Comparison of ENCODE assay signal across 13 cellular contexts in the genomic region with DNA sequence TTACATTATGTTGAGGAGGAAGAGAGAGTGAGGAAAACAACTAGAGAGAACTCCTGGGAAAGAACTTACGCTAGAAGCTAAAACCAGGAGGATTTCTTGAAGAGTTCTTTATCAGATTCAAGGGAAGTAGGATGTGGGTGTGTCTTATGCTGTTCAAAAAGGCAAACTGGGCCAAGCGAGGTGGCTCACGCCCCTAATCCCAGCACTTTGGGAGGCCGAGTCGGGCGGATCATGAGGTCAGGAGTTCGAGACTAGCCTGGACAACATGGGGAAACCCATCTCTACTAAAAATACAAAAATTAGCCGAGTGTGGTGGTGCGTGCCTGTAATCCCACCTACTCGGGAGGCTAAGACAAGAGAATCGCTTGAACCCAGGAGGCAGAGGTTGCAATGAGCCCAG. TPM values are rescaled to one million over a fixed set of nuclear protein-coding genes. Genes with fewer than 3 reads are reported as not detected.
DNase-seq lines count a peak whose midpoint lies in the region; ATAC-seq and TF ChIP-seq lines count a peak whose summit lies in the region.
"Had no signal": no experiment of that assay in that cellular context is flagged by ENCODE, and none has a peak within 500 bp of the region (broad histone marks: within the 10 kb centered on the region; RNA-seq: fewer than 3 reads in every experiment).

No MANE protein-coding gene starts in this region.

- H3K36me3 ChIP-seq in Karpas-422 (ENCODE audit: insufficient read depth, low read length) (no peaks in the 10 kb centered on the region; the same call in 1 of the 2 replicates), esophagus muscularis mucosa (no peaks in the 10 kb centered on the region)
- H3K36me3 ChIP-seq: BE2C had no signal

- CTCF ChIA-PET in CD4-positive, alpha-beta T cell (lab: Charles Lee) = no interaction called here

- H3K9me3 Mint-ChIP-seq in CD4-positive, alpha-beta T cell = no peaks in the 10 kb centered on the region
- no peaks in the 10 kb centered on the region for H3K9me3 Mint-ChIP-seq in central memory CD8-positive, alpha-beta T cell

- H4K20me1 ChIP-seq in Karpas-422 (ENCODE audit: insufficient read depth, low read depth, low read length) = 0 out of 2 replicates have a peak, but pooled peaks cover 2% of the 10 kb centered on the region

- H3K4me1 Mint-ChIP-seq in CD4-positive, alpha-beta T cell (ENCODE audit: low read depth) = peaks cover 73% of the 10 kb centered on the region
- peaks cover 72% of the 10 kb centered on the region for H3K4me1 Mint-ChIP-seq in central memory CD8-positive, alpha-beta T cell

- H3K27me3 ChIP-seq in CD4-positive, alpha-beta T cell (ENCODE audit: control insufficient read depth, insufficient read depth, low read length) = no peaks in the 10 kb centered on the region
- H3K27me3 ChIP-seq in Karpas-422 (ENCODE audit: low read length) = no peaks in the 10 kb centered on the region
- H3K27me3 ChIP-seq in esophagus muscularis mucosa = no peaks in the 10 kb centered on the region
- H3K27me3 ChIP-seq: BE2C had no signal

- intact Hi-C loops in CD4-positive, alpha-beta T cell (cut with DNase I, micrococcal nuclease) = no loop called here
- intact Hi-C loops in esophagus muscularis mucosa (cut with DNase I) = no loop called here

- no peak overlapping the region for H3K4me3 Mint-ChIP-seq in CD4-positive, alpha-beta T cell
- H3K4me3 Mint-ChIP-seq in central memory CD8-positive, alpha-beta T cell = no peak overlapping the region

- H3K36me3 Mint-ChIP-seq in CD4-positive, alpha-beta T cell (ENCODE audit: low read depth) = no peaks in the 10 kb centered on the region
- H3K36me3 Mint-ChIP-seq in central memory CD8-positive, alpha-beta T cell (ENCODE audit: insufficient read depth) = peaks cover 7% of the 10 kb centered on the region

- ATAC-seq in CD4-positive, alpha-beta T cell (ENCODE audit: poor library complexity) = no peak
- ATAC-seq in central memory CD8-positive, alpha-beta T cell (replicated peaks; ENCODE audit: extremely low read depth, poor library complexity, severe bottlenecking) = no peak
- no peak for ATAC-seq in HG03460 (IDR thresholded peaks at IDR 0.05; ENCODE audit: unreplicated experiment)
- ATAC-seq: HCT116 had no signal

- TF ChIP-seq POLR2A in esophagus muscularis mucosa (IDR thresholded peaks at IDR 0.05; ENCODE audit: low read depth) = no peak

- WGBS in esophagus muscularis mucosa = 89% methylated on average over 11 of the region's 11 CpGs

- no peaks in the 10 kb centered on the region for H3K27me3 Mint-ChIP-seq in CD4-positive, alpha-beta T cell
- no peaks in the 10 kb centered on the region for H3K27me3 Mint-ChIP-seq in central memory CD8-positive, alpha-beta T cell

- no peak for TF ChIP-seq EP300 in esophagus muscularis mucosa (IDR thresholded peaks at IDR 0.05)

- no peaks in the 10 kb centered on the region for H3K9me3 ChIP-seq in CD4-positive, alpha-beta T cell (ENCODE audit: control insufficient read depth, low read length)
- H3K9me3 ChIP-seq in Karpas-422 (ENCODE audit: low read length) (no peaks in the 10 kb centered on the region), esophagus muscularis mucosa (no peaks in the 10 kb centered on the region)
- H3K9me3 ChIP-seq: BE2C had no signal

- no peak overlapping the region for H3K4me2 ChIP-seq in Karpas-422 (ENCODE audit: low read depth, low read length, poor library complexity, severe bottlenecking)

- no peak for TF ChIP-seq CTCF in CD4-positive, alpha-beta T cell (IDR thresholded peaks at IDR 0.05)
- no peak for TF ChIP-seq CTCF in esophagus muscularis mucosa (IDR thresholded peaks at IDR 0.05)

- H3K4me1 ChIP-seq in Karpas-422 (ENCODE audit: low read length) (peaks cover 92% of the 10 kb centered on the region), esophagus muscularis mucosa (peaks cover 0 to 14% (median 5%) of the 10 kb centered on the region in 4 donors)
- H3K4me1 ChIP-seq: BE2C had no signal

- H3K9ac ChIP-seq in Karpas-422 (ENCODE audit: low read length) = no peak overlapping the region

- no peak for DNase-seq in CD4-positive, alpha-beta T cell
- no peak for DNase-seq in Karpas-422
- no peak for DNase-seq in central memory CD8-positive, alpha-beta T cell (ENCODE audit: low spot score in 2 of 2)
- no peak for DNase-seq in esophagus muscularis mucosa (ENCODE audit: extremely low spot score)
- DNase-seq in activated CD4-positive, alpha-beta T cell treated with anti-CD3 and anti-CD28 coated beads for 1 hour = no peak
- no peak for DNase-seq in GDM1 (lab: John Stamatoyannopoulos, UW)
- DNase-seq: BE2C, Calu3, DMS 273 treated with DMSO at 0.1 percent for 48 hours, IMR-90, KG1 had no signal

- H2AFZ ChIP-seq in Karpas-422 (ENCODE audit: low read length) = no peak overlapping the region

- peak overlapping the region; percentile 42 for H3K27ac Mint-ChIP-seq in CD4-positive, alpha-beta T cell
- peak overlapping the region; percentile 68 for H3K27ac Mint-ChIP-seq in central memory CD8-positive, alpha-beta T cell (ENCODE audit: low read depth)

- no peak overlapping the region for H3K27ac ChIP-seq in CD4-positive, alpha-beta T cell (ENCODE audit: low read depth, low read length)
- H3K27ac ChIP-seq in Karpas-422 (ENCODE audit: low read length) (peak overlapping the region; percentile 79), esophagus muscularis mucosa (replicated peaks in 1 of 4) (no peak overlapping the region)

- POLR2A ChIA-PET in CD4-positive, alpha-beta T cell (lab: Charles Lee) = interaction anchor here (0.7 kb wide), 1 partner anchor 656 kb away, joined by 3 read pairs; the partner anchor contains the start of gene DHX9

- H3K4me3 ChIP-seq in Karpas-422 (ENCODE audit: low read length) (no peak overlapping the region), esophagus muscularis mucosa (no peak overlapping the region)

- no peaks in the 10 kb centered on the region for H3K9me2 ChIP-seq in Karpas-422 (replicated peaks; ENCODE audit: insufficient read depth, low read length)

- H3K79me2 ChIP-seq in Karpas-422 (ENCODE audit: low read length) = peaks cover 98% of the 10 kb centered on the region

RNA-seq across cellular contexts. Expression of gene SMG7, which starts 23.1 kb away (rescaled TPM):
- 10 to 100 TPM; 35.2 to 39.1 TPM for total RNA-seq in CD4-positive, alpha-beta T cell
- 41.1 and 99.7 TPM in 2 replicates for total RNA-seq in Karpas-422 (2014; rRNA removed; shearing (Covaris generic); ENCODE audit: low replicate concordance)
- total RNA-seq in esophagus muscularis mucosa = 10 to 100 TPM; 27.7 to 34.7 (median 32.7) TPM
